ENCODE assay signal across 15 cellular contexts in genomic region chr20:49635829-49636228, GRCh38.
DNase-seq lines count a peak whose midpoint lies in the region; ATAC-seq and TF ChIP-seq lines count a peak whose summit lies in the region.
"Had no signal": no experiment of that assay in that cellular context is flagged by ENCODE, and none has a peak within 500 bp of the region (broad histone marks: within the 10 kb centered on the region; RNA-seq: fewer than 3 reads in every experiment).

No MANE protein-coding gene starts in this region.

- TF ChIP-seq POLR2A in breast epithelium (IDR thresholded peaks at IDR 0.05) = no peak

- no peaks in the 10 kb centered on the region for H3K27me3 Mint-ChIP-seq in activated CD8-positive, alpha-beta memory T cell treated with anti-CD3 and anti-CD28 coated beads, Interleukin-2, amount 10 ng/mL, durations not matched to agents 7 days and 5 days
- no peaks in the 10 kb centered on the region for H3K27me3 Mint-ChIP-seq in nephron progenitor cell (ENCODE audit: low read depth, poor library complexity)

- H3K36me3 ChIP-seq in breast epithelium (no peaks in the 10 kb centered on the region), subcutaneous abdominal adipose tissue (ENCODE audit: control insufficient read depth in 5 of 5, insufficient read depth in 5 of 5, low read length in 5 of 5) (peaks cover 22 to 60% (median 42%) of the 10 kb centered on the region in 5 donors)

- intact Hi-C loops in breast epithelium (cut with DNase I; ENCODE audit: low total_unique reads) (no loop called here), posterior cingulate gyrus (cut with DNase I) (no loop called here)

- H3K4me1 Mint-ChIP-seq in activated CD8-positive, alpha-beta memory T cell treated with anti-CD3 and anti-CD28 coated beads, Interleukin-2, amount 10 ng/mL, durations not matched to agents 7 days and 5 days = peaks cover 17% of the 10 kb centered on the region
- peaks cover 60% of the 10 kb centered on the region for H3K4me1 Mint-ChIP-seq in nephron progenitor cell

- no peak overlapping the region for H3K9ac ChIP-seq in subcutaneous abdominal adipose tissue (ENCODE audit: low read length in 5 of 5)

- peak; percentile 65 for ATAC-seq in activated CD8-positive, alpha-beta memory T cell treated with anti-CD3 and anti-CD28 coated beads, Interleukin-2, amount 10 ng/mL, durations not matched to agents 7 days and 5 days
- no peak for ATAC-seq in activated naive CD4-positive, alpha-beta T cell treated with anti-CD3 and anti-CD28 coated beads, Interleukin-2, amount 50 U/mL, for 72 hours

- peak overlapping the region; percentile 12 to 43 for H3K27ac ChIP-seq in breast epithelium
- H3K27ac ChIP-seq in subcutaneous abdominal adipose tissue (ENCODE audit: low read depth, low read length) = peak overlapping the region; percentile 75
- H3K27ac ChIP-seq: thoracic aorta had no signal

- no peak overlapping the region for H3K4me3 Mint-ChIP-seq in activated CD8-positive, alpha-beta memory T cell treated with anti-CD3 and anti-CD28 coated beads, Interleukin-2, amount 10 ng/mL, durations not matched to agents 7 days and 5 days
- no peak overlapping the region for H3K4me3 Mint-ChIP-seq in nephron progenitor cell
- H3K4me3 Mint-ChIP-seq: endodermal cell had no signal

- TF ChIP-seq CTCF in breast epithelium (IDR thresholded peaks at IDR 0.05) = no peak
- no peak for TF ChIP-seq CTCF in nephron progenitor cell (IDR thresholded peaks at IDR 0.05)

- no peaks in the 10 kb centered on the region for H3K9me3 ChIP-seq in breast epithelium
- H3K9me3 ChIP-seq in subcutaneous abdominal adipose tissue (ENCODE audit: control insufficient read depth in 5 of 5, low read length in 5 of 5) = no peaks in the 10 kb centered on the region
- H3K9me3 ChIP-seq: thoracic aorta had no signal

- H3K4me1 ChIP-seq in breast epithelium (peaks cover 3 to 4% of the 10 kb centered on the region in 2 donors), subcutaneous abdominal adipose tissue (ENCODE audit: control insufficient read depth in 5 of 5, insufficient read depth in 5 of 5, low read length in 5 of 5) (peaks cover 3 to 36% (median 32%) of the 10 kb centered on the region in 5 donors)

- no peak overlapping the region for H3K4me3 ChIP-seq in breast epithelium
- H3K4me3 ChIP-seq in subcutaneous abdominal adipose tissue (ENCODE audit: low read depth in 1 of 5, low read length in 5 of 5) = no peak overlapping the region
- H3K4me3 ChIP-seq: smooth muscle cell, thoracic aorta had no signal

- no peaks in the 10 kb centered on the region for H3K9me3 Mint-ChIP-seq in activated CD8-positive, alpha-beta memory T cell treated with anti-CD3 and anti-CD28 coated beads, Interleukin-2, amount 10 ng/mL, durations not matched to agents 7 days and 5 days (ENCODE audit: low read depth)
- no peaks in the 10 kb centered on the region for H3K9me3 Mint-ChIP-seq in nephron progenitor cell
- H3K9me3 Mint-ChIP-seq in activated naive CD4-positive, alpha-beta T cell treated with anti-CD3 and anti-CD28 coated beads, Interleukin-2, amount 50 U/mL, for 72 hours = no peaks in the 10 kb centered on the region
- H3K9me3 Mint-ChIP-seq: endodermal cell had no signal

- H3K27me3 ChIP-seq in breast epithelium (no peaks in the 10 kb centered on the region), subcutaneous abdominal adipose tissue (ENCODE audit: control insufficient read depth in 5 of 5, insufficient read depth in 4 of 5, low read length in 5 of 5) (no peaks in the 10 kb centered on the region)

- CTCF ChIA-PET in activated CD8-positive, alpha-beta memory T cell treated with anti-CD3 and anti-CD28 coated beads, Interleukin-2, amount 10 ng/mL, durations not matched to agents 7 days and 5 days (lab: Charles Lee) = interaction anchor here (1.1 to 1.2 kb wide), 3 partner anchors 9 to 166 kb away, joined by 3 read pairs; no protein-coding TSS in a partner anchor

- DNase-seq in activated CD8-positive, alpha-beta memory T cell treated with anti-CD3 and anti-CD28 coated beads, Interleukin-2, amount 10 ng/mL, durations not matched to agents 7 days and 5 days = peak; percentile 55
- no peak for DNase-seq in activated CD8-positive, alpha-beta memory T cell treated with anti-CD3 and anti-CD28 coated beads, Interleukin-2, amount 50 U/mL, for 4 hours
- DNase-seq in breast epithelium (ENCODE audit: low spot score in 2 of 2) (no peak), nephron progenitor cell (no peak), cerebellum (ENCODE audit: low spot score) (no peak), posterior cingulate gyrus (no peak)
- DNase-seq in activated naive CD4-positive, alpha-beta T cell treated with anti-CD3 and anti-CD28 coated beads, Interleukin-2, amount 50 U/mL, for 72 hours (ENCODE audit: low spot score in 2 of 2) = no peak
- DNase-seq: activated CD4-positive, CD25-positive, alpha-beta regulatory T cell treated with anti-CD3 and anti-CD28 coated beads, Interleukin-2, amount 50 U/mL, for 72 hours; endodermal cell; GF-D8; NCI-H2171 treated with DMSO at 0.1 percent for 48 hours; stimulated activated CD8-positive, alpha-beta memory T cell treated with anti-CD3 and anti-CD28 coated beads, Interleukin-4, amount 100 ng/mL, for 48 hours had no signal

- peak overlapping the region; percentile 66 for H3K27ac Mint-ChIP-seq in activated CD8-positive, alpha-beta memory T cell treated with anti-CD3 and anti-CD28 coated beads, Interleukin-2, amount 10 ng/mL, durations not matched to agents 7 days and 5 days
- H3K27ac Mint-ChIP-seq in nephron progenitor cell = peak overlapping the region; percentile 96
- no peak overlapping the region for H3K27ac Mint-ChIP-seq in activated naive CD4-positive, alpha-beta T cell treated with anti-CD3 and anti-CD28 coated beads, Interleukin-2, amount 50 U/mL, for 72 hours
- H3K27ac Mint-ChIP-seq: endodermal cell had no signal

- peaks cover 41% of the 10 kb centered on the region for H3K36me3 Mint-ChIP-seq in activated CD8-positive, alpha-beta memory T cell treated with anti-CD3 and anti-CD28 coated beads, Interleukin-2, amount 10 ng/mL, durations not matched to agents 7 days and 5 days
- peaks cover 63% of the 10 kb centered on the region for H3K36me3 Mint-ChIP-seq in nephron progenitor cell (ENCODE audit: low read depth)
- H3K36me3 Mint-ChIP-seq in activated naive CD4-positive, alpha-beta T cell treated with anti-CD3 and anti-CD28 coated beads, Interleukin-2, amount 50 U/mL, for 72 hours = peaks cover 19 to 23% of the 10 kb centered on the region in 2 donors

Comparison
In these comparisons a context has a peak if more than half of its experiments do, and no peak if none do; other contexts are left out.
1. H3K27ac Mint-ChIP-seq: peak in activated CD8-positive, alpha-beta memory T cell treated with anti-CD3 and anti-CD28 coated beads, Interleukin-2, amount 10 ng/mL, durations not matched to agents 7 days and 5 days (single experiment) and nephron progenitor cell (single experiment); none in activated naive CD4-positive, alpha-beta T cell treated with anti-CD3 and anti-CD28 coated beads, Interleukin-2, amount 50 U/mL, for 72 hours (0 of 2).